19 cellular contexts compared by ENCODE assay signal in genomic region chr11:72491001-72491400, GRCh38.
"Had no signal": no experiment of that assay in that cellular context is flagged by ENCODE, and none has a peak within 500 bp of the region (broad histone marks: within the 10 kb centered on the region; RNA-seq: fewer than 3 reads in every experiment).

No MANE protein-coding gene starts in this region.

- H3K27me3 ChIP-seq: breast epithelium, sigmoid colon, spleen had no signal

- DNase-seq: activated CD4-positive, alpha-beta T cell treated with anti-CD3 and anti-CD28 coated beads, Interleukin-2, amount 10 ng/mL, durations not matched to agents 24 days and 14 days; activated CD8-positive, alpha-beta T cell treated with anti-CD3 and anti-CD28 coated beads for 36 hours; activated naive CD4-positive, alpha-beta T cell treated with Interleukin-2 at 50 U/mL for 16 hours; activated T-cell treated with anti-CD3 and anti-CD28 coated beads, Interleukin-2, amount 50 U/mL, for 1 hour; aorta; cerebellar nuclear complex; effector memory CD4-positive, alpha-beta T cell; esophagus squamous epithelium; heart right ventricle; immature natural killer cell; mesendoderm; sigmoid colon; spleen; stimulated activated naive B cell treated with anti-CD40 and anti-IgM and Interleukin-4, amounts not matched to agents 10 μg/mL and 1 μg/mL and 100 μg/mL, for 72 hours; T-cell had no signal

- H3K4me3 ChIP-seq: breast epithelium, esophagus squamous epithelium, heart right ventricle, sigmoid colon, spleen had no signal

- H3K9me3 ChIP-seq: breast epithelium, esophagus squamous epithelium, heart right ventricle, spleen had no signal

- ATAC-seq: activated CD8-positive, alpha-beta T cell treated with anti-CD3 and anti-CD28 coated beads for 36 hours; activated T-helper 17 cell treated with anti-CD3 and anti-CD28 coated beads, Interleukin-2, amount 50 U/mL, for 72 hours; heart right ventricle; natural killer cell treated with Interleukin-12 subunit alpha and Interleukin-12 subunit beta and Interleukin-15 and Interleukin-18, amount 100 ng/mL, for 72 hours; SK-N-SH treated with all-trans-retinoic acid at 6 μM for 48 hours; stimulated activated naive B cell treated with anti-CD40 and anti-IgM and Interleukin-4, amounts not matched to agents 10 μg/mL and 1 μg/mL and 100 μg/mL, for 72 hours; T-cell had no signal

- H3K27ac ChIP-seq: breast epithelium, esophagus squamous epithelium, heart right ventricle, sigmoid colon, spleen had no signal

- H3K36me3 ChIP-seq: breast epithelium, esophagus squamous epithelium, heart right ventricle, sigmoid colon, spleen had no signal

- H3K4me1 ChIP-seq: breast epithelium, esophagus squamous epithelium, heart right ventricle, sigmoid colon, spleen had no signal
